25 cellular contexts compared by ENCODE assay signal in genomic region chr7:148505955-148506354, GRCh38.
DNase-seq lines count a peak whose midpoint lies in the region; ATAC-seq, FAIRE-seq and TF ChIP-seq lines count a peak whose summit lies in the region.
"Had no signal": no experiment of that assay in that cellular context is flagged by ENCODE, and none has a peak within 500 bp of the region (broad histone marks: within the 10 kb centered on the region; RNA-seq: fewer than 3 reads in every experiment).

No MANE protein-coding gene starts in this region.

- H4K91ac ChIP-seq in H1 (replicated peaks; ENCODE audit: insufficient read length, low read length), result no peak overlapping the region

- TF ChIP-seq POLR2A in H1 (IDR thresholded peaks at IDR 0.05; ENCODE audit: control extremely low read depth in 1 of 2, low read depth in 2 of 2, low read length in 2 of 2), result no peak

- H2BK12ac ChIP-seq in H1 (ENCODE audit: low read depth, low read length), result no peak overlapping the region

- H3K4ac ChIP-seq in H1 (replicated peaks; ENCODE audit: insufficient read length, low read depth, low read length), result no peak overlapping the region

- H3K14ac ChIP-seq in H1 (ENCODE audit: insufficient read length), result no peak overlapping the region

- peaks cover 11 to 12% of the 10 kb centered on the region in 2 donors for H3K4me1 Mint-ChIP-seq in natural killer cell treated with Interleukin-12 subunit alpha and Interleukin-12 subunit beta and Interleukin-15 and Interleukin-18, amount 100 ng/mL, for 72 hours (ENCODE audit: low read depth in 2 of 2)
- H3K4me1 Mint-ChIP-seq in natural killer cell (peaks cover 0 to 5% of the 10 kb centered on the region in 2 donors), osteocyte (ENCODE audit: unreplicated experiment) (no peaks in the 10 kb centered on the region)
- H3K4me1 Mint-ChIP-seq in stimulated activated naive B cell treated with anti-CD40 and anti-IgM and Interleukin-4, amounts not matched to agents 10 μg/mL and 1 μg/mL and 100 μg/mL, for 72 hours, result peaks cover 31 to 58% of the 10 kb centered on the region in 2 donors

- peaks cover 7 to 16% of the 10 kb centered on the region in 2 donors for H3K27me3 Mint-ChIP-seq in natural killer cell treated with Interleukin-12 subunit alpha and Interleukin-12 subunit beta and Interleukin-15 and Interleukin-18, amount 100 ng/mL, for 72 hours
- peaks cover 10 to 30% of the 10 kb centered on the region in 2 donors for H3K27me3 Mint-ChIP-seq in natural killer cell (ENCODE audit: low read depth in 2 of 2)
- H3K27me3 Mint-ChIP-seq in stimulated activated naive B cell treated with anti-CD40 and anti-IgM and Interleukin-4, amounts not matched to agents 10 μg/mL and 1 μg/mL and 100 μg/mL, for 72 hours, result peaks cover under 1 to 5% of the 10 kb centered on the region in 2 donors
- H3K27me3 Mint-ChIP-seq in osteocyte (ENCODE audit: unreplicated experiment), result peaks cover 7% of the 10 kb centered on the region

- no peaks in the 10 kb centered on the region for H3K36me3 Mint-ChIP-seq in natural killer cell treated with Interleukin-12 subunit alpha and Interleukin-12 subunit beta and Interleukin-15 and Interleukin-18, amount 100 ng/mL, for 72 hours
- H3K36me3 Mint-ChIP-seq in natural killer cell (no peaks in the 10 kb centered on the region), osteocyte (ENCODE audit: unreplicated experiment) (no peaks in the 10 kb centered on the region)
- no peaks in the 10 kb centered on the region for H3K36me3 Mint-ChIP-seq in stimulated activated naive B cell treated with anti-CD40 and anti-IgM and Interleukin-4, amounts not matched to agents 10 μg/mL and 1 μg/mL and 100 μg/mL, for 72 hours

- no peak for TF ChIP-seq RAD21 in H1 (IDR thresholded peaks at IDR 0.05 in 1 of 2, conservative IDR thresholded peaks at IDR 0.05 in 1 of 2; ENCODE audit: low read depth in 2 of 2, low read length in 2 of 2)

- H3K9ac ChIP-seq in H1 (replicated peaks in 1 of 4; ENCODE audit: extremely low read depth in 1 of 4, low read depth in 3 of 4, low read length in 3 of 4), result no peak overlapping the region; a peak in 1 of 7 replicates
- H3K9ac ChIP-seq: BLaER1 treated with 17β-estradiol and CSF1 and Interleukin-3, amounts not matched to agents 10 nM and 100 nM; KMS-11 had no signal

- no peak overlapping the region for H3K4me3 Mint-ChIP-seq in natural killer cell treated with Interleukin-12 subunit alpha and Interleukin-12 subunit beta and Interleukin-15 and Interleukin-18, amount 100 ng/mL, for 72 hours
- no peak overlapping the region for H3K4me3 Mint-ChIP-seq in natural killer cell
- H3K4me3 Mint-ChIP-seq in stimulated activated naive B cell treated with anti-CD40 and anti-IgM and Interleukin-4, amounts not matched to agents 10 μg/mL and 1 μg/mL and 100 μg/mL, for 72 hours, result no peak overlapping the region
- H3K4me3 Mint-ChIP-seq in osteocyte (ENCODE audit: unreplicated experiment), result no peak overlapping the region
- H3K4me3 Mint-ChIP-seq: CD4-positive, alpha-beta T cell had no signal

- FAIRE-seq in H1 (lab: Jason Lieb, UNC), result no peak
- FAIRE-seq: A204.1, D721Med, G401.6, GM19239, H54 had no signal

- H3K79me2 ChIP-seq in H1 (ENCODE audit: control insufficient read depth in 1 of 2, insufficient read depth in 2 of 2, low read length in 2 of 2), result no peaks in the 10 kb centered on the region

- no peaks in the 10 kb centered on the region for H3K9me3 Mint-ChIP-seq in natural killer cell treated with Interleukin-12 subunit alpha and Interleukin-12 subunit beta and Interleukin-15 and Interleukin-18, amount 100 ng/mL, for 72 hours
- H3K9me3 Mint-ChIP-seq in natural killer cell (no peaks in the 10 kb centered on the region), osteocyte (ENCODE audit: unreplicated experiment) (no peaks in the 10 kb centered on the region)
- no peaks in the 10 kb centered on the region for H3K9me3 Mint-ChIP-seq in stimulated activated naive B cell treated with anti-CD40 and anti-IgM and Interleukin-4, amounts not matched to agents 10 μg/mL and 1 μg/mL and 100 μg/mL, for 72 hours
- H3K9me3 Mint-ChIP-seq: CD4-positive, alpha-beta T cell had no signal

- no peak overlapping the region for H3K23ac ChIP-seq in H1 (ENCODE audit: insufficient read length)

- ATAC-seq in natural killer cell treated with Interleukin-12 subunit alpha and Interleukin-12 subunit beta and Interleukin-15 and Interleukin-18, amount 100 ng/mL, for 72 hours, result no peak
- no peak for ATAC-seq in natural killer cell
- no peak for ATAC-seq in stimulated activated naive B cell treated with anti-CD40 and anti-IgM and Interleukin-4, amounts not matched to agents 10 μg/mL and 1 μg/mL and 100 μg/mL, for 72 hours (replicated peaks)
- no peak for ATAC-seq in GM21423 (IDR thresholded peaks at IDR 0.05; ENCODE audit: unreplicated experiment)
- ATAC-seq: Panc1 had no signal

- H3K4me2 ChIP-seq in H1 (ENCODE audit: insufficient read depth in 1 of 2, low read depth in 2 of 2, low read length in 2 of 2), result no peak overlapping the region
- H3K4me2 ChIP-seq: KMS-11 had no signal

- H3K79me1 ChIP-seq in H1 (ENCODE audit: low read depth, low read length), result no peaks in the 10 kb centered on the region

- no peak overlapping the region for H4K8ac ChIP-seq in H1 (ENCODE audit: extremely low read depth, insufficient read depth, low read length)

- no peak for DNase-seq in natural killer cell treated with Interleukin-12 subunit alpha and Interleukin-12 subunit beta and Interleukin-15 and Interleukin-18, amount 100 ng/mL, for 72 hours (ENCODE audit: low spot score)
- DNase-seq in natural killer cell (no peak), SK-N-DZ (ENCODE audit: low spot score) (peak; percentile 96), H1 (ENCODE audit: low read depth in 1 of 2, low spot score in 2 of 2) (no peak), germinal center (ENCODE audit: low spot score) (no peak), osteocyte (ENCODE audit: extremely low spot score, unreplicated experiment) (no peak)
- no peak for DNase-seq in stimulated activated naive B cell treated with anti-CD40 and anti-IgM and Interleukin-4, amounts not matched to agents 10 μg/mL and 1 μg/mL and 100 μg/mL, for 72 hours
- DNase-seq: CD4-positive, alpha-beta T cell; IMR-90; NCI-H1048; NCI-H1417 treated with DMSO at 0.1 percent for 48 hours; NCI-H1694 treated with DMSO at 0.1 percent for 48 hours; NCI-H2081; NCI-H226; NCI-H510A treated with DMSO at 0.1 percent for 48 hours; SHP77 treated with DMSO at 0.1 percent for 48 hours had no signal

- H3K9me3 ChIP-seq in H1 (ENCODE audit: insufficient read depth in 2 of 2, low read depth in 1 of 2, low read length in 1 of 2), result no peaks in the 10 kb centered on the region
- H3K9me3 ChIP-seq: BLaER1 treated with 17β-estradiol and CSF1 and Interleukin-3, amounts not matched to agents 10 nM and 100 nM had no signal

- no peak overlapping the region for H2BK5ac ChIP-seq in H1 (ENCODE audit: low read depth, low read length)

- H3K27ac Mint-ChIP-seq in natural killer cell treated with Interleukin-12 subunit alpha and Interleukin-12 subunit beta and Interleukin-15 and Interleukin-18, amount 100 ng/mL, for 72 hours, result peak overlapping the region; percentile 14 to 67
- H3K27ac Mint-ChIP-seq in natural killer cell, result no peak overlapping the region
- H3K27ac Mint-ChIP-seq in stimulated activated naive B cell treated with anti-CD40 and anti-IgM and Interleukin-4, amounts not matched to agents 10 μg/mL and 1 μg/mL and 100 μg/mL, for 72 hours, result peak overlapping the region; percentile 67
- H3K27ac Mint-ChIP-seq in osteocyte (ENCODE audit: unreplicated experiment), result no peak overlapping the region
- H3K27ac Mint-ChIP-seq: CD4-positive, alpha-beta T cell had no signal

- TF ChIP-seq CTCF in natural killer cell (IDR thresholded peaks at IDR 0.05) (no peak), H1 (IDR thresholded peaks at IDR 0.05; ENCODE audit: control extremely low read depth in 1 of 3, insufficient read depth in 1 of 3, low read depth in 1 of 3, low read length in 3 of 3) (no peak), osteocyte (IDR thresholded peaks at IDR 0.05) (no peak)

- WGBS in H1 (ENCODE audit: extremely low coverage in 1 of 2, insufficient coverage in 1 of 2, insufficient read length in 1 of 2, insufficient replicate concordance in 2 of 2, low coverage in 1 of 2, low lambda C conversion rate in 2 of 2, missing lambda C conversion rate in 1 of 2), 2 experiments, result 81% methylated on average over 2 of the region's 2 CpGs; no CpG with 5 or more reads in 1 of the 2 experiments

- no peaks in the 10 kb centered on the region for H3K27me3 ChIP-seq in H1 (replicated peaks in 1 of 4; ENCODE audit: control insufficient read depth in 3 of 4, extremely low read depth in 1 of 4, insufficient read depth in 3 of 4, low read length in 3 of 4)
- H3K27me3 ChIP-seq: BLaER1 treated with 17β-estradiol and CSF1 and Interleukin-3, amounts not matched to agents 10 nM and 100 nM had no signal

- H3K27ac ChIP-seq in H1 (ENCODE audit: low read depth, low read length), result no peak overlapping the region
- H3K27ac ChIP-seq: BLaER1 treated with 17β-estradiol and CSF1 and Interleukin-3, amounts not matched to agents 10 nM and 100 nM; KMS-11 had no signal

- intact Hi-C loops in natural killer cell (cut with micrococcal nuclease), result no loop called here

- no peak overlapping the region for H4K5ac ChIP-seq in H1 (ENCODE audit: insufficient read length, low read depth, low read length)

- POLR2A ChIA-PET in H1 (lab: Charles Lee; ENCODE audit: partially characterized antibody), result no interaction called here

- H3K56ac ChIP-seq in H1 (replicated peaks; ENCODE audit: insufficient read length, low read depth, low read length), result no peak overlapping the region

- no peaks in the 10 kb centered on the region for H3K36me3 ChIP-seq in H1 (ENCODE audit: control insufficient read depth in 2 of 4, insufficient read depth in 4 of 4, low read length in 3 of 4)
- H3K36me3 ChIP-seq: BLaER1 treated with 17β-estradiol and CSF1 and Interleukin-3, amounts not matched to agents 10 nM and 100 nM had no signal

- H2AK5ac ChIP-seq in H1 (ENCODE audit: low read depth, low read length), result no peak overlapping the region

- 0 out of 2 replicates have a peak overlapping the region, but pooled peaks have one; percentile 27 for H2AFZ ChIP-seq in H1 (ENCODE audit: low read length)

- H3K18ac ChIP-seq in H1 (ENCODE audit: extremely low read depth, low read length), result no peak overlapping the region

- no peak for TF ChIP-seq EP300 in H1 (IDR thresholded peaks at IDR 0.05; ENCODE audit: borderline replicate concordance in 1 of 2, low read depth in 2 of 2, low read length in 2 of 2)

- no peak overlapping the region for H3K4me3 ChIP-seq in H1 (ENCODE audit: extremely low read depth in 1 of 4, insufficient read depth in 2 of 4, low read depth in 3 of 4, low read length in 4 of 4)
- H3K4me3 ChIP-seq: BLaER1 treated with 17β-estradiol and CSF1 and Interleukin-3, amounts not matched to agents 10 nM and 100 nM had no signal

- H3K4me1 ChIP-seq in H1 (replicated peaks in 1 of 4; ENCODE audit: control insufficient read depth in 3 of 4, insufficient read depth in 4 of 4, low read length in 3 of 4), result peaks cover 9 to 19% (median 12%) of the 10 kb centered on the region in 4 experiments

- no peaks in the 10 kb centered on the region for H3K23me2 ChIP-seq in H1 (ENCODE audit: low read depth, low read length)

- no peaks in the 10 kb centered on the region for H4K20me1 ChIP-seq in H1 (replicated peaks in 1 of 2; ENCODE audit: control insufficient read depth in 1 of 2, insufficient read depth in 2 of 2, low read length in 2 of 2)
- H4K20me1 ChIP-seq: BLaER1 treated with 17β-estradiol and CSF1 and Interleukin-3, amounts not matched to agents 10 nM and 100 nM had no signal

- H2BK20ac ChIP-seq in H1 (ENCODE audit: low read length), result no peak overlapping the region

- H2BK120ac ChIP-seq in H1 (replicated peaks; ENCODE audit: low read depth, low read length), result no peak overlapping the region

- no peak overlapping the region for H2BK15ac ChIP-seq in H1 (ENCODE audit: low read length)

- CTCF ChIA-PET in H1 (lab: Charles Lee; ENCODE audit: partially characterized antibody), result interaction anchor here (0.6 to 2.4 kb wide), 8 partner anchors 17 to 138 kb away, joined by 3 to 9 read pairs (median 4); no protein-coding TSS in a partner anchor

Comparison
In these comparisons a context has a peak if more than half of its experiments do, and no peak if none do; other contexts are left out.
1. H3K27ac Mint-ChIP-seq: peak in natural killer cell treated with Interleukin-12 subunit alpha and Interleukin-12 subunit beta and Interleukin-15 and Interleukin-18, amount 100 ng/mL, for 72 hours (2 of 2) and stimulated activated naive B cell treated with anti-CD40 and anti-IgM and Interleukin-4, amounts not matched to agents 10 μg/mL and 1 μg/mL and 100 μg/mL, for 72 hours (single experiment); none in natural killer cell (0 of 2) and osteocyte (single experiment).